ENCODE assay signal across 1 cellular context in genomic region chr22:41021655-41022454, GRCh38.
TF ChIP-seq lines count a peak whose summit lies in the region.

No MANE protein-coding gene starts in this region.

TF ChIP-seq in GM12878, 131 proteins besides CTCF, POLR2A, EP300 and RAD21 (continued from another document):
- TF ChIP-seq E2F4 (IDR thresholded peaks at IDR 0.05; ENCODE audit: low read depth, low read length) (no peak), BCL11A (IDR thresholded peaks at IDR 0.05; ENCODE audit: low read depth, low read length) (no peak), ELK1 (IDR thresholded peaks at IDR 0.05; ENCODE audit: low read depth, low read length) (no peak), IKZF1 (conservative IDR thresholded peaks at IDR 0.05) (no peak), MAX (IDR thresholded peaks at IDR 0.05; ENCODE audit: low read depth, low read length) (no peak), ZNF687 (IDR thresholded peaks at IDR 0.05) (peak; percentile 17; the same call in 1 of the 2 replicates), PML (IDR thresholded peaks at IDR 0.05; ENCODE audit: low read length) (no peak), ESRRA (IDR thresholded peaks at IDR 0.05; ENCODE audit: low read length) (no peak), NKRF (conservative IDR thresholded peaks at IDR 0.05) (peak; percentile 49), HCFC1 (IDR thresholded peaks at IDR 0.05; ENCODE audit: low read length) (no peak), RELB (IDR thresholded peaks at IDR 0.05; ENCODE audit: low read depth) (no peak), STAT3 (IDR thresholded peaks at IDR 0.05; ENCODE audit: low read depth, low read length) (no peak), ZZZ3 (IDR thresholded peaks at IDR 0.05; ENCODE audit: control insufficient read depth, insufficient read length, low read depth) (no peak), BACH1 (IDR thresholded peaks at IDR 0.05; ENCODE audit: borderline replicate concordance) (peak; percentile 67), SPI1 (IDR thresholded peaks at IDR 0.05; ENCODE audit: borderline replicate concordance, insufficient read depth, low read depth, low read length) (0 out of 2 replicates have a peak, but pooled peaks have one; percentile 22), TAF1 (IDR thresholded peaks at IDR 0.05; ENCODE audit: borderline replicate concordance, low read depth, low read length) (peak; percentile 22; the same call in 1 of the 2 replicates), IKZF2 (IDR thresholded peaks at IDR 0.05) (no peak), IRF3 (IDR thresholded peaks at IDR 0.05) (no peak), PRDM15 (CRISPR knock-in tag; IDR thresholded peaks at IDR 0.05) (no peak), NFXL1 (IDR thresholded peaks at IDR 0.05; ENCODE audit: borderline replicate concordance) (no peak), GATAD2B (conservative IDR thresholded peaks at IDR 0.05; ENCODE audit: low read depth) (0 out of 2 replicates have a peak, but pooled peaks have one; percentile 56), ZSCAN29 (IDR thresholded peaks at IDR 0.05) (0 out of 2 replicates have a peak, but pooled peaks have one; percentile 20), ZBTB4 (CRISPR knock-in tag; IDR thresholded peaks at IDR 0.05) (no peak), HDAC6 (IDR thresholded peaks at IDR 0.05; ENCODE audit: unreplicated experiment) (peak; percentile 46), USF1 (IDR thresholded peaks at IDR 0.05; ENCODE audit: borderline replicate concordance, extremely low read length, insufficient read depth, low read depth, low read length) (no peak), RCOR1 (conservative IDR thresholded peaks at IDR 0.05; ENCODE audit: low read depth, low read length) (no peak), POU2F2 (IDR thresholded peaks at IDR 0.05; ENCODE audit: borderline replicate concordance, low read depth, low read length) (no peak), ETV6 (conservative IDR thresholded peaks at IDR 0.05 in 1 of 2, IDR thresholded peaks at IDR 0.05 in 1 of 2; ENCODE audit: borderline replicate concordance in 1 of 2, low read depth in 1 of 2) (no peak), MTA3 (IDR thresholded peaks at IDR 0.05; ENCODE audit: borderline replicate concordance, low read length) (no peak), CREB1 (IDR thresholded peaks at IDR 0.05; ENCODE audit: low read depth) (no peak), LARP7 (IDR thresholded peaks at IDR 0.05) (peak; percentile 45; the same call in 1 of the 2 replicates), YY1 (IDR thresholded peaks at IDR 0.05; ENCODE audit: low read depth, low read length) (peak; percentile 62), PBX3 (IDR thresholded peaks at IDR 0.05; ENCODE audit: insufficient replicate concordance, low read depth, low read length) (no peak), NR2C2 (IDR thresholded peaks at IDR 0.05; ENCODE audit: borderline replicate concordance, control insufficient read depth, insufficient read length, low read depth) (no peak), DPF2 (IDR thresholded peaks at IDR 0.05) (0 out of 2 replicates have a peak, but pooled peaks have one; percentile 38), SIN3A (IDR thresholded peaks at IDR 0.05; ENCODE audit: low read depth, low read length) (no peak)
